ENCODE assay signal across 25 cellular contexts in the genomic region with DNA sequence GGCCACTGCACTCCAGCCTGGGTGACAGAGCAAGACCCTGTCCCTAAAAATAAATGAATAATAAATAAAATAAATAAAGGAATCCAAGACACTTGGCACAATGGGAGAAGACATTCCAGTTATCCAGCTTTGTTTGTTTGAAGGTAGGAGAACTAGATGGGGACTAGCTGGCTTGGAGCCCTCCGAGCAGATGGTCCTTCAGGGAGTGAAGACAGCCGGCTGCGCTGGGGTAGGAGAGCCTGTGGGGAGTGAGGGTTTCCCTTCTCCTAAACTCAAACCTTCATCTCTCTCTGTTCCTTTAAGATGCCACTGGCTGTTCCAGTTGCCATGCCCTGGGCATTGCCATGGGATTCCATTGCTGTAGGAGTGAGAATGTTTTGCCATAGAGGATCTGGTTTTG.
"Had no signal": no experiment of that assay in that cellular context is flagged by ENCODE, and none has a peak within 500 bp of the region (broad histone marks: within the 10 kb centered on the region; RNA-seq: fewer than 3 reads in every experiment).

No MANE protein-coding gene starts in this region.

- H3K36me3 Mint-ChIP-seq: memory B cell; stimulated activated memory B cell treated with anti-CD40 and anti-IgM and Interleukin-4, amounts not matched to agents 10 μg/mL and 1 μg/mL and 100 μg/mL, for 72 hours had no signal

- H3K27me3 Mint-ChIP-seq: stimulated activated naive CD8-positive, alpha-beta T cell treated with anti-CD3 and anti-CD28 coated beads, Interleukin-15, Interleukin-2, amounts not matched to agents 100 ng/mL and 50 ng/mL, for 24 hours had no signal

- FAIRE-seq: endothelial cell of umbilical vein, kidney had no signal

- H3K27ac ChIP-seq: hepatocyte, left ventricle myocardium inferior, lower lobe of right lung, neutrophil, spleen, testis, tibial nerve, upper lobe of right lung, vagina had no signal

- H3K4me1 Mint-ChIP-seq: memory B cell; stimulated activated memory B cell treated with anti-CD40 and anti-IgM and Interleukin-4, amounts not matched to agents 10 μg/mL and 1 μg/mL and 100 μg/mL, for 72 hours had no signal

- ATAC-seq: left cardiac atrium, lower lobe of right lung, sciatic nerve, upper lobe of right lung had no signal

- DNase-seq: dermis blood vessel endothelial cell; endodermal cell; foreskin melanocyte; head of caudate nucleus; kidney; left cardiac atrium; left ventricle myocardium inferior; lower lobe of right lung; midbrain; nephron progenitor cell; spleen; stimulated activated CD4-positive, alpha-beta T cell treated with anti-CD3 and anti-CD28 coated beads, Interleukin-15, amount 100 ng/mL, for 24 hours; stimulated activated CD4-positive, alpha-beta T cell treated with anti-CD3 and anti-CD28 coated beads, Interleukin-1b, Interleukin-23, amount 100 ng/mL, for 48 hours; stimulated activated CD4-positive, alpha-beta T cell treated with anti-CD3 and anti-CD28 coated beads, Interleukin-4, amount 100 ng/mL, for 24 hours; testis; upper lobe of right lung had no signal

- H3K27ac Mint-ChIP-seq: endodermal cell; memory B cell; nephron progenitor cell; stimulated activated memory B cell treated with anti-CD40 and anti-IgM and Interleukin-4, amounts not matched to agents 10 μg/mL and 1 μg/mL and 100 μg/mL, for 72 hours; stimulated activated naive CD8-positive, alpha-beta T cell treated with anti-CD3 and anti-CD28 coated beads, Interleukin-15, Interleukin-2, amounts not matched to agents 100 ng/mL and 50 ng/mL, for 24 hours had no signal

- H3K4me3 Mint-ChIP-seq: endodermal cell; memory B cell; nephron progenitor cell; stimulated activated memory B cell treated with anti-CD40 and anti-IgM and Interleukin-4, amounts not matched to agents 10 μg/mL and 1 μg/mL and 100 μg/mL, for 72 hours; stimulated activated naive CD8-positive, alpha-beta T cell treated with anti-CD3 and anti-CD28 coated beads, Interleukin-15, Interleukin-2, amounts not matched to agents 100 ng/mL and 50 ng/mL, for 24 hours had no signal

- H3K9me3 Mint-ChIP-seq: endodermal cell; memory B cell; nephron progenitor cell; stimulated activated memory B cell treated with anti-CD40 and anti-IgM and Interleukin-4, amounts not matched to agents 10 μg/mL and 1 μg/mL and 100 μg/mL, for 72 hours; stimulated activated naive CD8-positive, alpha-beta T cell treated with anti-CD3 and anti-CD28 coated beads, Interleukin-15, Interleukin-2, amounts not matched to agents 100 ng/mL and 50 ng/mL, for 24 hours had no signal
